ENCODE assay signal across 24 cellular contexts in the genomic region with DNA sequence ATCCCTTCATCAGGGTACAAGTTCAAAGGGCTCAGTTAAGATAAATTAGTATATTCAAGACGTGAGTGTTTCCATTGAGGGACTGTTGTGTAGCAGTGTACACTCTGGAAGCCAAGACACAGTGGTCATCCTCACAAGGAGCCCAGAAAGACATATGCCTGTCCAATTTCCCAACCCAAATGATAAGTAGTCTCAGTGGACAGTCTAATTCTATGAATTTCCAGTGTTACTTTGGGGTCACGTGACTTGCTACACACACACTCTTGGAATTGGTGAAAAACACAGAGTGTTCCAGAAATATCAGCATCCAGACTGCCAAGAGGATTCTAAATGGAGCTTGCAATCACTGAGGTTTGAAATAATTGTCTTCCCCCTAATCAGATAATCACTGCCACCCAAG.
A peak's percentile ranks its signal among the peaks of the same experiment; 100 is the strongest.
DNase-seq lines count a peak whose midpoint lies in the region; ATAC-seq, FAIRE-seq and TF ChIP-seq lines count a peak whose summit lies in the region.
"Had no signal": no experiment of that assay in that cellular context is flagged by ENCODE, and none has a peak within 500 bp of the region (broad histone marks: within the 10 kb centered on the region; RNA-seq: fewer than 3 reads in every experiment).

No MANE protein-coding gene starts in this region.

- TF ChIP-seq EP300 in HepG2 (IDR thresholded peaks at IDR 0.05; ENCODE audit: low read depth in 2 of 2, low read length in 2 of 2) (no peak), HepG2 (CRISPR knock-in tag; IDR thresholded peaks at IDR 0.05; ENCODE audit: borderline replicate concordance) (no peak)

- no peak overlapping the region for H3K4me2 ChIP-seq in HepG2 (ENCODE audit: low read depth, low read length)
- H3K4me2 ChIP-seq: BLaER1 had no signal

- peak overlapping the region; percentile 94 for H3K27ac ChIP-seq in caudate nucleus (ENCODE audit: low read depth, low read length)
- no peak overlapping the region for H3K27ac ChIP-seq in HepG2 (ENCODE audit: extremely low read length, insufficient read depth, low read length)
- peak overlapping the region; percentile 68 for H3K27ac ChIP-seq in rectal smooth muscle tissue (ENCODE audit: low read depth, low read length)
- H3K27ac ChIP-seq: BLaER1, lower lobe of right lung, prostate gland had no signal

- no peak for FAIRE-seq in HepG2 (lab: Jason Lieb, UNC)
- FAIRE-seq: endometrium, G401.6, GM19239, islet of Langerhans, small intestine had no signal

- TF ChIP-seq CTCF in HepG2 (CRISPR knock-in tag; IDR thresholded peaks at IDR 0.05): no peak

- H3K9me3 ChIP-seq in HepG2 (ENCODE audit: low read length): no peaks in the 10 kb centered on the region
- H3K9me3 ChIP-seq: BLaER1, lower lobe of right lung, prostate gland had no signal

- POLR2A ChIA-PET in HepG2 (lab: Yijun Ruan, JAX): no interaction called here

- in situ Hi-C loops in HepG2 (cut with HindIII; ENCODE audit: extremely low pct_ligation_motif_present, low pct_unique_long_range_greater_than_20kb): no loop called here

- CTCF ChIA-PET in HepG2 (lab: Yijun Ruan, JAX; ENCODE audit: low intra/inter-chr PET ratio, low total read pairs): no interaction called here

- 13% methylated on average over 2 of the region's 2 CpGs for WGBS in HepG2 (ENCODE audit: low lambda C conversion rate)

- H3K4me1 ChIP-seq in HepG2 (ENCODE audit: insufficient read depth, low read length): no peaks in the 10 kb centered on the region
- H3K4me1 ChIP-seq in rectal smooth muscle tissue (ENCODE audit: control insufficient read depth, insufficient read depth, low read length): peaks cover 9% of the 10 kb centered on the region
- H3K4me1 ChIP-seq: BLaER1, lower lobe of right lung, prostate gland had no signal

- no peak for ATAC-seq in HepG2
- ATAC-seq: lower lobe of right lung had no signal

- H3K27me3 ChIP-seq in HepG2 (ENCODE audit: control insufficient read depth in 1 of 2, insufficient read depth in 2 of 2, low read length in 2 of 2) (no peaks in the 10 kb centered on the region; a peak in 1 of 5 replicates), rectal smooth muscle tissue (ENCODE audit: control insufficient read depth, insufficient read depth, low read length) (no peaks in the 10 kb centered on the region)
- H3K27me3 ChIP-seq: BLaER1 had no signal

- H2AFZ ChIP-seq in HepG2 (ENCODE audit: low read length): no peak overlapping the region

- intact Hi-C loops in HepG2 (cut with micrococcal nuclease; ENCODE audit: unreplicated experiment): no loop called here

- H3K9ac ChIP-seq in HepG2 (ENCODE audit: insufficient read depth, low read depth, low read length) (no peak overlapping the region), rectal smooth muscle tissue (ENCODE audit: low read length) (no peak overlapping the region)
- H3K9ac ChIP-seq: BLaER1 had no signal

- H3K4me3 ChIP-seq in HepG2 (replicated peaks in 1 of 3; ENCODE audit: insufficient read depth in 1 of 3, low read depth in 2 of 3, low read length in 3 of 3): no peak overlapping the region
- H3K4me3 ChIP-seq in rectal smooth muscle tissue (ENCODE audit: low read length): no peak overlapping the region
- H3K4me3 ChIP-seq: BLaER1, lower lobe of right lung, prostate gland had no signal

- H4K20me1 ChIP-seq in HepG2 (ENCODE audit: insufficient read depth, low read length): no peaks in the 10 kb centered on the region
- H4K20me1 ChIP-seq: BLaER1 had no signal

- DNase-seq in NCI-H446 (lab: John Stamatoyannopoulos, UW) (peak; percentile 31 to 66), caudate nucleus (lab: John Stamatoyannopoulos, UW) (peak in 1 of 61 donors; percentile 57), HepG2 (ENCODE audit: low spot score) (no peak), nucleus accumbens (lab: John Stamatoyannopoulos, UW) (no peak), NCI-H187 (lab: John Stamatoyannopoulos, UW) (no peak), NCI-H2107 treated with DMSO at 0.1 percent for 48 hours (lab: John Stamatoyannopoulos, UW; ENCODE audit: unreplicated experiment) (no peak), cerebellum (ENCODE audit: low spot score) (no peak)
- DNase-seq: activated CD4-positive, alpha-beta T cell treated with anti-CD3 and anti-CD28 coated beads, Interleukin-2, amount 50 U/mL, for 48 hours; activated naive CD4-positive, alpha-beta T cell treated with anti-CD3 and anti-CD28 coated beads for 36 hours; central memory CD4-positive, alpha-beta T cell; dermis blood vessel endothelial cell; IMR-90; lower lobe of right lung; NCI-H1092; NCI-H1930; small intestine; stimulated activated CD4-positive, alpha-beta T cell treated with anti-CD3 and anti-CD28 coated beads, Interleukin-1b, Interleukin-23, amount 100 ng/mL, for 48 hours had no signal

- no TSS peak for BruUV-seq in HepG2 (replicated peaks; lab: Mats Ljungman, UMichigan)

- no peak for TF ChIP-seq POLR2A in HepG2 (IDR thresholded peaks at IDR 0.05; ENCODE audit: insufficient read depth in 1 of 2, low read depth in 2 of 2, low read length in 2 of 2)

- H3K36me3 ChIP-seq in HepG2 (replicated peaks in 1 of 2; ENCODE audit: control insufficient read depth in 1 of 2, insufficient read depth in 2 of 2, low read length in 2 of 2): no peaks in the 10 kb centered on the region
- no peaks in the 10 kb centered on the region for H3K36me3 ChIP-seq in rectal smooth muscle tissue (ENCODE audit: control insufficient read depth, insufficient read depth, low read length)
- H3K36me3 ChIP-seq: BLaER1, lower lobe of right lung, prostate gland had no signal

- H3K79me2 ChIP-seq in HepG2 (ENCODE audit: insufficient read depth, low read length): no peaks in the 10 kb centered on the region

- no peak for TF ChIP-seq RAD21 in HepG2 (CRISPR knock-in tag; IDR thresholded peaks at IDR 0.05)

TF ChIP-seq in HepG2, 621 proteins besides CTCF, POLR2A, EP300 and RAD21:
- TF ChIP-seq PRDM10 (CRISPR knock-in tag; IDR thresholded peaks at IDR 0.05; ENCODE audit: low read depth): no peak
- TF ChIP-seq PATZ1 (CRISPR knock-in tag; IDR thresholded peaks at IDR 0.05): no peak
- TF ChIP-seq, protein P1, sequence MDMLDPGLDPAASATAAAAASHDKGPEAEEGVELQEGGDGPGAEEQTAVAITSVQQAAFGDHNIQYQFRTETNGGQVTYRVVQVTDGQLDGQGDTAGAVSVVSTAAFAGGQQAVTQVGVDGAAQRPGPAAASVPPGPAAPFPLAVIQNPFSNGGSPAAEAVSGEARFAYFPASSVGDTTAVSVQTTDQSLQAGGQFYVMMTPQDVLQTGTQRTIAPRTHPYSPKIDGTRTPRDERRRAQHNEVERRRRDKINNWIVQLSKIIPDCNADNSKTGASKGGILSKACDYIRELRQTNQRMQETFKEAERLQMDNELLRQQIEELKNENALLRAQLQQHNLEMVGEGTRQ (IDR thresholded peaks at IDR 0.05; ENCODE audit: low read depth, low read length): peak; percentile 52; the same call in 1 of the 2 replicates
- TF ChIP-seq, protein P1 (CRISPR knock-in tag; IDR thresholded peaks at IDR 0.05; ENCODE audit: borderline replicate concordance): no peak
- peak; percentile 77 for TF ChIP-seq RAD51 (IDR thresholded peaks at IDR 0.05; ENCODE audit: borderline replicate concordance)
- no peak for TF ChIP-seq KDM3A (CRISPR knock-in tag; IDR thresholded peaks at IDR 0.05; ENCODE audit: low read depth)

Comparison
In these comparisons a context has a peak if more than half of its experiments do, and no peak if none do; other contexts are left out.
1. DNase-seq: peak in NCI-H446 (2 of 2); none in HepG2 (single experiment), nucleus accumbens (0 of 56), NCI-H187 (0 of 2), NCI-H2107 treated with DMSO at 0.1 percent for 48 hours (single experiment) and cerebellum (single experiment).